1 cellular context compared by ENCODE assay signal in the genomic region with DNA sequence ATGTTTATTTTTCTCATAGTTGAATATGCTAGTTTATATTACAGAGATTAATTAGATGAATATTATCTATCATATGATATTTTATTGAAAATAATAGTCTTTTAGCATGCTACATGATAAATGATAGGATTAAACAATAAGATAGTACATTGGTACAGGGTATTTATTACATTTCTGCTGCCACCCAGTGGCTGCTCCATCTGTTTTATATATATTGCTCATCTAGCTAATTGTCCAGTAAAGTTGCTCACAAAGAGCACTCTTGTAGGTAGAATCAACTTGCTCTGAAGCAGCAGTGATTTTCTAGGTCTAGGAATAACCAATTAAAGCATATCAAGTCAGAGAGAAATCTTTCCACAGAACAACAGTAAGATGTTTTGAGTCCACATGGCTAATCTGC.
TF ChIP-seq lines count a peak whose summit lies in the region.

No MANE protein-coding gene starts in this region.

TF ChIP-seq in Ishikawa, 13 proteins besides CTCF, POLR2A, EP300 and RAD21 (continued from another document):
- TF ChIP-seq YY1 (IDR thresholded peaks at IDR 0.05; ENCODE audit: low read depth) (no peak), NFIC (IDR thresholded peaks at IDR 0.05) (no peak), EGR1 (IDR thresholded peaks at IDR 0.05) (no peak), CEBPB (IDR thresholded peaks at IDR 0.05) (no peak), TEAD4 (IDR thresholded peaks at IDR 0.05) (no peak), ZBTB7A (IDR thresholded peaks at IDR 0.05; ENCODE audit: low read depth) (no peak)
TF ChIP-seq in Ishikawa: peak in this region for 0.
